Comparison of ENCODE assay signal across 8 cellular contexts in genomic region chr17:32485261-32485955, GRCh38. TPM values are rescaled to one million over a fixed set of nuclear protein-coding genes. Genes with fewer than 3 reads are reported as not detected.
A peak's percentile ranks its signal among the peaks of the same experiment; 100 is the strongest.
DNase-seq lines count a peak whose midpoint lies in the region; ATAC-seq and TF ChIP-seq lines count a peak whose summit lies in the region.

No MANE protein-coding gene starts in this region.

- TF ChIP-seq CTCF in 22Rv1 (IDR thresholded peaks at IDR 0.05), result no peak

- peaks cover 22 to 52% (median 45%) of the 10 kb centered on the region in 3 donors for H3K4me1 Mint-ChIP-seq in naive B cell

- H3K27me3 Mint-ChIP-seq in naive B cell, result no peaks in the 10 kb centered on the region

- H2AFZ ChIP-seq in GM23248, result peak overlapping the region; percentile 72; the same call in 1 of the 2 replicates

- H3K9me3 ChIP-seq in GM23248 (ENCODE audit: low read depth), result no peaks in the 10 kb centered on the region

- 81 to 87% methylated on average over 7 of the region's 7 CpGs for WGBS in GM23248 (ENCODE audit: low coverage in 1 of 2, low lambda C conversion rate in 2 of 2, missing lambda C conversion rate in 2 of 2), 2 experiments

- H3K27ac ChIP-seq in 22Rv1 (peak overlapping the region; percentile 88), GM23248 (no peak overlapping the region), angular gyrus (ENCODE audit: low read depth, low read length) (peak overlapping the region; percentile 92)

- peak overlapping the region; percentile 63; the same call in 1 of the 2 replicates for H3K9ac ChIP-seq in GM23248

- 0 out of 2 replicates have a peak, but pooled peaks cover 10% of the 10 kb centered on the region for H3K36me3 ChIP-seq in GM23248 (ENCODE audit: low read depth)

- peaks cover 3% of the 10 kb centered on the region; the same call in 1 of the 2 replicates for H3K4me1 ChIP-seq in GM23248 (ENCODE audit: insufficient read depth)

- DNase-seq in GM23248 (no peak), naive B cell (no peak), RPMI8226 (no peak), 8988T (no peak)
- no peak for DNase-seq in stimulated activated CD4-positive, alpha-beta T cell treated with anti-CD3 and anti-CD28 coated beads, Interleukin-4, amount 100 ng/mL, for 24 hours

- in situ Hi-C loops in GM23248 (cut with MboI), result no loop called here

- H3K4me3 Mint-ChIP-seq in naive B cell, result peak overlapping the region; percentile 70 to 91 (median 82)

- H3K27me3 ChIP-seq in GM23248 (replicated peaks; ENCODE audit: insufficient read depth), result no peaks in the 10 kb centered on the region

- no peak overlapping the region for H3K4me3 ChIP-seq in GM23248

- H3K9me2 ChIP-seq in GM23248 (ENCODE audit: insufficient read depth), result no peaks in the 10 kb centered on the region

- ATAC-seq in naive B cell (ENCODE audit: low read depth in 2 of 2) (no peak), GM21526 (IDR thresholded peaks at IDR 0.05; ENCODE audit: low FRiP score, unreplicated experiment) (no peak)

- no peak overlapping the region for H3K4me2 ChIP-seq in GM23248 (ENCODE audit: unreplicated experiment)

- no peaks in the 10 kb centered on the region for H4K20me1 ChIP-seq in GM23248 (ENCODE audit: insufficient read depth)

- peak overlapping the region; percentile 22 to 94 (median 78) for H3K27ac Mint-ChIP-seq in naive B cell

- H3K36me3 Mint-ChIP-seq in naive B cell, result peaks cover 0 to 12% of the 10 kb centered on the region in 2 donors

- no peaks in the 10 kb centered on the region for H3K79me2 ChIP-seq in GM23248 (ENCODE audit: insufficient read depth)

- peaks cover 30% of the 10 kb centered on the region for H3F3A ChIP-seq in GM23248 (ENCODE audit: insufficient read depth)

- no peaks in the 10 kb centered on the region for H3K9me3 Mint-ChIP-seq in naive B cell

RNA-seq across cellular contexts. Expression of gene CDK5R1, which starts 1.4 kb away (rescaled TPM):
- 1.2 and 1.5 TPM in 2 replicates for total RNA-seq in GM23248 (2014; rRNA removed; shearing (Covaris generic))
- polyA plus RNA-seq in GM23248 (2016; fragmentation: Nextera tagmentation; extraction: Ambion mirVana) (0.39 and 0.63 TPM in 2 replicates), naive B cell (ENCODE audit: low read depth in 6 of 6) (10 to 100 TPM in 1 of 6 donors, 1 to 10 TPM in 5; 2.7 to 11.5 (median 4.2) TPM)

RNA-seq across cellular contexts. Expression of gene PSMD11, which starts 41.1 kb away (rescaled TPM):
- 44.2 and 47.2 TPM in 2 replicates for total RNA-seq in GM23248 (2014; rRNA removed; shearing (Covaris generic))
- polyA plus RNA-seq in GM23248 (2016; fragmentation: Nextera tagmentation; extraction: Ambion mirVana) (156 and 158 TPM in 2 replicates), naive B cell (ENCODE audit: low read depth in 6 of 6) (100 to 1,000 TPM; 107 to 128 (median 111) TPM)
